ENCODE assay signal across 8 cellular contexts in genomic region chr2:25664531-25665307, GRCh38.
DNase-seq lines count a peak whose midpoint lies in the region; ATAC-seq and TF ChIP-seq lines count a peak whose summit lies in the region.

No MANE protein-coding gene starts in this region.

- H3K9me3 ChIP-seq in WERI-Rb-1 (ENCODE audit: severe bottlenecking): no peaks in the 10 kb centered on the region

- H3K4me3 ChIP-seq in WERI-Rb-1 (ENCODE audit: low read depth, low read length) (no peak overlapping the region), foreskin fibroblast (ENCODE audit: low read depth in 1 of 2, low read length in 2 of 2) (no peak overlapping the region)

- TF ChIP-seq CTCF in WERI-Rb-1 (IDR thresholded peaks at IDR 0.05; ENCODE audit: low read depth, low read length): peak; percentile 83
- TF ChIP-seq CTCF in foreskin fibroblast (IDR thresholded peaks at IDR 0.05; ENCODE audit: low read depth, low read length): peak; percentile 60

- DNase-seq in NCI-H2081 (lab: John Stamatoyannopoulos, UW) (peak; percentile 45 to 59), NCI-H2081 treated with DMSO at 0.1 percent for 48 hours (lab: John Stamatoyannopoulos, UW) (no peak), HuH-7.5 (ENCODE audit: low spot score) (peak; percentile 28), WERI-Rb-1 (peak; percentile 67), foreskin fibroblast (peak; percentile 41 to 78), non-pigmented ciliary epithelial cell (ENCODE audit: low read depth) (peak; percentile 36), middle frontal gyrus (ENCODE audit: extremely low spot score, low spot score) (no peak)

- H3K27me3 ChIP-seq in WERI-Rb-1 (ENCODE audit: insufficient read depth, low read depth, severe bottlenecking): no peaks in the 10 kb centered on the region

- ATAC-seq in HG03565 (IDR thresholded peaks at IDR 0.05; ENCODE audit: unreplicated experiment): no peak

- H3K36me3 ChIP-seq in WERI-Rb-1: no peaks in the 10 kb centered on the region

- H3K27ac ChIP-seq in WERI-Rb-1: no peak overlapping the region

Comparison
In these comparisons a context has a peak if more than half of its experiments do, and no peak if none do; other contexts are left out.
1. DNase-seq: peak in NCI-H2081 (2 of 2), HuH-7.5 (single experiment), WERI-Rb-1 (single experiment), foreskin fibroblast (2 of 2) and non-pigmented ciliary epithelial cell (single experiment); none in NCI-H2081 treated with DMSO at 0.1 percent for 48 hours (single experiment) and middle frontal gyrus (single experiment).